In genomic region chr20:64080013-64080812, GRCh38 we compare ENCODE assay signal across 1 cellular context.
TF ChIP-seq lines count a peak whose summit lies in the region.

TSS of gene OPRL1 (plus strand) at chr20:64080082. CDS start at chr20:64092721, 12,639 bp downstream.

TF ChIP-seq in HepG2, 621 proteins besides CTCF, POLR2A, EP300 and RAD21 (continued from another document and continues in another):
- TF ChIP-seq ZBTB44 (CRISPR knock-in tag; IDR thresholded peaks at IDR 0.05), result no peak
- TF ChIP-seq MED13 (CRISPR knock-in tag; IDR thresholded peaks at IDR 0.05), result no peak
- no peak for TF ChIP-seq MXI1 (IDR thresholded peaks at IDR 0.05; ENCODE audit: borderline replicate concordance, low read depth, low read length)
- no peak for TF ChIP-seq SPEN (CRISPR knock-in tag; IDR thresholded peaks at IDR 0.05; ENCODE audit: low read depth)
- no peak for TF ChIP-seq REST (IDR thresholded peaks at IDR 0.05; ENCODE audit: borderline replicate concordance in 1 of 2, low read depth in 1 of 2, low read length in 2 of 2)
- no peak; the same call in 1 of the 2 replicates for TF ChIP-seq CREBL2 (CRISPR knock-in tag; IDR thresholded peaks at IDR 0.05; ENCODE audit: borderline replicate concordance)
- TF ChIP-seq THAP9 (CRISPR knock-in tag; IDR thresholded peaks at IDR 0.05; ENCODE audit: borderline replicate concordance), result no peak
- no peak for TF ChIP-seq ZGPAT (CRISPR knock-in tag; IDR thresholded peaks at IDR 0.05)
- TF ChIP-seq ZNF781 (CRISPR knock-in tag; IDR thresholded peaks at IDR 0.05; ENCODE audit: borderline replicate concordance, not compliant biosample characterization), result no peak
- TF ChIP-seq ZNF276 (CRISPR knock-in tag; IDR thresholded peaks at IDR 0.05; ENCODE audit: low read depth), result no peak
- 0 out of 2 replicates have a peak, but pooled peaks have one; percentile 49 for TF ChIP-seq ZNF234 (CRISPR knock-in tag; conservative IDR thresholded peaks at IDR 0.05)
- no peak for TF ChIP-seq GMEB1 (CRISPR knock-in tag; IDR thresholded peaks at IDR 0.05; ENCODE audit: borderline replicate concordance)
- TF ChIP-seq ZZZ3 (CRISPR knock-in tag; IDR thresholded peaks at IDR 0.05; ENCODE audit: borderline replicate concordance), result no peak
- no peak for TF ChIP-seq HMGA1 (CRISPR knock-in tag; conservative IDR thresholded peaks at IDR 0.05)
- TF ChIP-seq ZNF136 (CRISPR knock-in tag; IDR thresholded peaks at IDR 0.05; ENCODE audit: low read depth), result no peak
- peak; percentile 7; the same call in 1 of the 2 replicates for TF ChIP-seq ZNF792 (CRISPR knock-in tag; IDR thresholded peaks at IDR 0.05)
- no peak for TF ChIP-seq HNF1A (IDR thresholded peaks at IDR 0.05; ENCODE audit: low read depth)
- TF ChIP-seq HNF1A (CRISPR knock-in tag; IDR thresholded peaks at IDR 0.05; ENCODE audit: borderline replicate concordance), result no peak
- no peak for TF ChIP-seq MYPOP (CRISPR knock-in tag; IDR thresholded peaks at IDR 0.05)
- TF ChIP-seq TSC22D2 (CRISPR knock-in tag; IDR thresholded peaks at IDR 0.05; ENCODE audit: borderline replicate concordance), result no peak
- TF ChIP-seq ZNF280B (CRISPR knock-in tag; IDR thresholded peaks at IDR 0.05; ENCODE audit: borderline replicate concordance), result peak; percentile 70; the same call in 1 of the 2 replicates
- no peak for TF ChIP-seq ZNF772 (CRISPR knock-in tag; IDR thresholded peaks at IDR 0.05)
- TF ChIP-seq ZBTB26 (CRISPR knock-in tag; IDR thresholded peaks at IDR 0.05; ENCODE audit: borderline replicate concordance), result no peak
- no peak for TF ChIP-seq HNRNPLL (IDR thresholded peaks at IDR 0.05; ENCODE audit: low read depth, low read length, poor library complexity, severe bottlenecking)
- peak; percentile 18; the same call in 1 of the 2 replicates for TF ChIP-seq YEATS4 (CRISPR knock-in tag; IDR thresholded peaks at IDR 0.05; ENCODE audit: borderline replicate concordance)
- no peak for TF ChIP-seq FOSL2 (CRISPR knock-in tag; IDR thresholded peaks at IDR 0.05)
